Comparison of ENCODE assay signal across 8 cellular contexts in the genomic region with DNA sequence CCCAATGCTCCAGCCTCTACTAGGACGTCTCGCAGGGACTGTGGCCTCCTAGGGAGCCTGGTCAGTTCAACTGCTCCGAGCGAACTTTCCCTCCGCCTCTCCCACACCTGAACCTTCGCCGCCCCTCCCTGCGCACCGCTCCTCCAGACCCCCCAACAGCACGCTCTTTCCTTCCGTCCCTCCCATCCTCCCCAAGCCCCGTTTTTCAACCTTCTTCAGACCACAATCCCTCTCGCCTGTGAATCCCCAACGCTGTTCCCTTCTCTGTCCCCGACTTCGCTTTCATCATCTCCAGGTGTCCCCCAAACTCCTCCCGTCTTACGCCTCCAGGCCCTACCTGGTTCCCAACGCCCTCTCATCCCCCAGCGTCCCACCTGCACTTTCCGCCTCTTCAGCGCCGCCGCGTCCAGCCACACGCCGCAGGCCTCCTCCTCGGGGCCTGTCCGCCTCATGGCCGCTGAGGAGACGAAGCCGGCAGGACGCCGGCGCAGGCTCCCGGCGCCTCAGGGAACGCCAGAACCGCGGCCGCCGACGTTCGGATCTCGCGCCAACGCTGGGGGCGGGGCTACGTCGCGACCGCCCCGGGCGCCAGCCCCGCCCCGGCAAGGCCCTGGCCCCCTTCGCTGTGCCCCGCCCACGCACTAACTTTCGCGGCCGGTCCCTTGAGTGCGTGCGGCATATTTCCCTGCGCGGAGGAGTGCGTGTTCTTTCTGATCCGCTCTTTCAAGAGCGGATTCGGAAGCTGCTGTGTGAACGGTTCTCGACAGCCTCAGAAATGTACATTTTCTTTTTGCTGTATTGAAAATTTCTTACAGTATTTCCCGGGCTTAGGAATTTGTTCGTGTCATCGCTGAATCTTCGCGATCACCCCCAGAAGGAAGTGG. TPM values are rescaled to one million over a fixed set of nuclear protein-coding genes. Genes with fewer than 3 reads are reported as not detected.
DNase-seq lines count a peak whose midpoint lies in the region; ATAC-seq and TF ChIP-seq lines count a peak whose summit lies in the region.

TSS of gene AUNIP (minus strand) at position 552 of the 884 bp plus-strand sequence. CDS start at position 452, 100 bp downstream.

- ATAC-seq in HG02798 (IDR thresholded peaks at IDR 0.05; ENCODE audit: poor library complexity, unreplicated experiment) (peak; percentile 93), HG02840 (IDR thresholded peaks at IDR 0.05; ENCODE audit: low FRiP score, unreplicated experiment) (no peak)

- H3K4me3 ChIP-seq in GM12875 (ENCODE audit: low read depth, low read length) (peak within 1 kb of the TSS; percentile 91), ascending aorta (peak within 1 kb of the TSS; percentile 68 to 70)

- peak within 1 kb of the TSS; percentile 92 for H3K27ac Mint-ChIP-seq in T-helper 2 cell treated with Interferon-gamma antibody and Interleukin-4, amounts not matched to agents 5 μg/mL and 100 μg/mL, for 36 hours

- peaks cover 5 to 10% of the 10 kb centered on the region in 2 donors for H3K36me3 ChIP-seq in ascending aorta

- DNase-seq in NCI-H146 (lab: John Stamatoyannopoulos, UW) (peak; percentile 75), ascending aorta (ENCODE audit: low spot score in 2 of 2) (peak in 1 of 2 donors; percentile 91), hepatic stellate cell (ENCODE audit: low spot score) (peak; percentile 94), renal cortical epithelial cell (ENCODE audit: low read depth) (peak; percentile 58)
- peak; percentile 92 for DNase-seq in T-helper 2 cell treated with Interferon-gamma antibody and Interleukin-4, amounts not matched to agents 5 μg/mL and 100 μg/mL, for 36 hours (ENCODE audit: low spot score)

- peaks cover 5 to 7% of the 10 kb centered on the region in 2 donors for H3K4me1 ChIP-seq in ascending aorta

- H3K4me1 Mint-ChIP-seq in T-helper 2 cell treated with Interferon-gamma antibody and Interleukin-4, amounts not matched to agents 5 μg/mL and 100 μg/mL, for 36 hours (ENCODE audit: low read depth), result peaks cover 24% of the 10 kb centered on the region

- TF ChIP-seq CTCF in GM12875 (IDR thresholded peaks at IDR 0.05; ENCODE audit: borderline replicate concordance, insufficient read depth, low read depth, low read length) (no peak), ascending aorta (IDR thresholded peaks at IDR 0.05) (no peak)

- no peaks in the 10 kb centered on the region for H3K9me3 Mint-ChIP-seq in T-helper 2 cell treated with Interferon-gamma antibody and Interleukin-4, amounts not matched to agents 5 μg/mL and 100 μg/mL, for 36 hours

- H3K4me3 Mint-ChIP-seq in T-helper 2 cell treated with Interferon-gamma antibody and Interleukin-4, amounts not matched to agents 5 μg/mL and 100 μg/mL, for 36 hours, result peak within 1 kb of the TSS; percentile 95

- no peaks in the 10 kb centered on the region for H3K9me3 ChIP-seq in ascending aorta

- H3K36me3 Mint-ChIP-seq in T-helper 2 cell treated with Interferon-gamma antibody and Interleukin-4, amounts not matched to agents 5 μg/mL and 100 μg/mL, for 36 hours (ENCODE audit: low read depth), result no peaks in the 10 kb centered on the region

- intact Hi-C loops in ascending aorta (cut with DNase I), result no loop called here

- peak within 1 kb of the TSS; percentile 63 to 70 for H3K27ac ChIP-seq in ascending aorta

- no peaks in the 10 kb centered on the region for H3K27me3 ChIP-seq in ascending aorta

- H3K27me3 Mint-ChIP-seq in T-helper 2 cell treated with Interferon-gamma antibody and Interleukin-4, amounts not matched to agents 5 μg/mL and 100 μg/mL, for 36 hours (ENCODE audit: low read depth), result no peaks in the 10 kb centered on the region

RNA-seq across cellular contexts. Expression of gene AUNIP, which starts in this region (rescaled TPM):
- not detected for total RNA-seq in ascending aorta
- total RNA-seq in renal cortical epithelial cell, result 0.89 and 5.7 TPM in 2 replicates
